In genomic region chr9:108475813-108476212, GRCh38 we compare ENCODE assay signal across 23 cellular contexts.
DNase-seq lines count a peak whose midpoint lies in the region; ATAC-seq and TF ChIP-seq lines count a peak whose summit lies in the region.
"Had no signal": no experiment of that assay in that cellular context is flagged by ENCODE, and none has a peak within 500 bp of the region (broad histone marks: within the 10 kb centered on the region; RNA-seq: fewer than 3 reads in every experiment).

No MANE protein-coding gene starts in this region.

- no peak overlapping the region for H4K91ac ChIP-seq in IMR-90 (ENCODE audit: insufficient read depth, low read depth, low read length)
- H4K91ac ChIP-seq in mesenchymal stem cell (ENCODE audit: low read length), result no peak overlapping the region

- H2BK5ac ChIP-seq in IMR-90 (ENCODE audit: low read depth, low read length, poor library complexity, severe bottlenecking) (no peak overlapping the region), mesenchymal stem cell (ENCODE audit: low read depth, low read length, poor library complexity, severe bottlenecking) (no peak overlapping the region)

- no peak overlapping the region for H2AFZ ChIP-seq in IMR-90 (replicated peaks; ENCODE audit: low read length, poor library complexity)
- no peak overlapping the region for H2AFZ ChIP-seq in mesenchymal stem cell (ENCODE audit: low read depth, low read length)

- POLR2A ChIA-PET in IMR-90 (lab: Charles Lee; ENCODE audit: unreplicated experiment), result no interaction called here

- no TSS peak for BruUV-seq in IMR-90 (replicated peaks; lab: Mats Ljungman, UMichigan)

- H3K4me3 ChIP-seq in IMR-90 (ENCODE audit: insufficient read depth, low read depth, low read length), result no peak overlapping the region
- H3K4me3 ChIP-seq in mesenchymal stem cell (ENCODE audit: insufficient read depth in 1 of 2, low read depth in 1 of 2, low read length in 2 of 2), result no peak overlapping the region
- no peak overlapping the region for H3K4me3 ChIP-seq in right atrium auricular region

- dilution Hi-C loops in IMR-90 (cut with HindIII; ENCODE audit: low sequenced_read_pairs, unreplicated experiment), result no loop called here

- in situ Hi-C loops in IMR-90 (cut with MboI; ENCODE audit: low sequenced_read_pairs), result no loop called here

- no peak overlapping the region for H4K5ac ChIP-seq in IMR-90 (ENCODE audit: low read depth, low read length)

- no peak overlapping the region for H3K4me2 ChIP-seq in IMR-90 (ENCODE audit: low read depth, low read length)
- no peak overlapping the region for H3K4me2 ChIP-seq in mesenchymal stem cell (ENCODE audit: low read length, poor library complexity, severe bottlenecking)

- H2BK20ac ChIP-seq in IMR-90 (ENCODE audit: low read depth, low read length), result no peak overlapping the region

- H3K14ac ChIP-seq in IMR-90 (replicated peaks; ENCODE audit: low read depth, low read length) (no peak overlapping the region), mesenchymal stem cell (ENCODE audit: low read length in 2 of 2) (no peak overlapping the region)

- peaks cover 10% of the 10 kb centered on the region; the same call in 1 of the 2 replicates for H3K9me1 ChIP-seq in IMR-90 (ENCODE audit: insufficient read depth, low read length)

- H2BK120ac ChIP-seq in IMR-90 (ENCODE audit: low read depth, low read length), result 0 out of 2 replicates have a peak overlapping the region, but pooled peaks have one; percentile 32
- H2BK120ac ChIP-seq in mesenchymal stem cell (ENCODE audit: low read depth, low read length), result no peak overlapping the region

- peak; percentile 14 for DNase-seq in NCI-H146 (lab: John Stamatoyannopoulos, UW)
- no peak for DNase-seq in NCI-H146 treated with DMSO at 0.1 percent for 48 hours (lab: John Stamatoyannopoulos, UW; ENCODE audit: unreplicated experiment)
- no peak for DNase-seq in IMR-90
- DNase-seq in SK-N-DZ (ENCODE audit: low spot score), result peak; percentile 3
- peak; percentile 55 for DNase-seq in mesenchymal stem cell
- no peak for DNase-seq in NCI-H526 treated with DMSO at 0.1 percent for 48 hours (lab: John Stamatoyannopoulos, UW)
- no peak for DNase-seq in right atrium auricular region (ENCODE audit: low spot score)
- DNase-seq: ACHN; BE2C; Calu3; CD8-positive, alpha-beta memory T cell; DMS79 treated with DMSO at 0.1 percent for 48 hours; KBM-7; MM.1S; NCI-H1048; NCI-H187; NCI-H2081 treated with DMSO at 0.1 percent for 48 hours; NCI-H2171 treated with DMSO at 0.1 percent for 48 hours; NCI-H345; NCI-H510A treated with DMSO at 0.1 percent for 48 hours; T-cell had no signal

- H3K9me3 ChIP-seq in IMR-90 (ENCODE audit: control insufficient read depth, insufficient read depth, low read length), result no peaks in the 10 kb centered on the region
- H3K9me3 ChIP-seq in mesenchymal stem cell (ENCODE audit: control insufficient read depth, low read length), result no peaks in the 10 kb centered on the region
- no peaks in the 10 kb centered on the region for H3K9me3 ChIP-seq in right atrium auricular region
- H3K9me3 ChIP-seq: BE2C had no signal

- H3K23ac ChIP-seq in IMR-90 (ENCODE audit: low read depth, low read length), result no peak overlapping the region
- no peak overlapping the region for H3K23ac ChIP-seq in mesenchymal stem cell (ENCODE audit: low read length in 2 of 2)

- ATAC-seq in IMR-90 (ENCODE audit: low read depth) (no peak), GM19328 (IDR thresholded peaks at IDR 0.05; ENCODE audit: unreplicated experiment) (no peak)
- ATAC-seq: T-cell had no signal

- intact Hi-C loops in IMR-90 (cut with micrococcal nuclease), result loop anchor here (5.0 to 10.0 kb wide), 3 partner anchors 34 to 421 kb away; no protein-coding TSS in a partner anchor

- no peak overlapping the region for H3K56ac ChIP-seq in IMR-90 (ENCODE audit: extremely low read depth, insufficient read depth, low read length)

- CTCF ChIA-PET in IMR-90 (lab: Yijun Ruan, JAX), result no interaction called here

- H2AK9ac ChIP-seq in IMR-90 (replicated peaks; ENCODE audit: low read depth, low read length, poor library complexity), result no peak overlapping the region

- H3K4ac ChIP-seq in IMR-90 (ENCODE audit: low read depth, low read length) (no peak overlapping the region), mesenchymal stem cell (ENCODE audit: low read depth in 1 of 2, low read length in 2 of 2) (peak overlapping the region in 1 of 2 experiments; percentile 28)

- WGBS in IMR-90 (ENCODE audit: extremely low coverage in 2 of 2, insufficient read length in 1 of 2), 2 experiments, result no CpG with 5 or more reads among the region's 2 CpGs
- 23% methylated on average over 2 of the region's 2 CpGs for WGBS in mesenchymal stem cell

- H3K9ac ChIP-seq in IMR-90 (ENCODE audit: low read depth, low read length) (no peak overlapping the region), mesenchymal stem cell (ENCODE audit: low read length) (peak overlapping the region; percentile 38)

- no peak overlapping the region for H2AK5ac ChIP-seq in IMR-90 (ENCODE audit: low read depth, low read length)
- no peak overlapping the region for H2AK5ac ChIP-seq in mesenchymal stem cell (ENCODE audit: low read length, severe bottlenecking)

- no peak overlapping the region for H4K8ac ChIP-seq in IMR-90 (ENCODE audit: low read depth in 2 of 2, low read length in 2 of 2)
- H4K8ac ChIP-seq in mesenchymal stem cell (ENCODE audit: low read length), result no peak overlapping the region

- peak overlapping the region; percentile 26; the same call in 1 of the 3 replicates for H2BK15ac ChIP-seq in IMR-90 (ENCODE audit: low read depth, low read length)
- no peak overlapping the region for H2BK15ac ChIP-seq in mesenchymal stem cell (ENCODE audit: low read depth, poor library complexity, severe bottlenecking)

- TF ChIP-seq CTCF in IMR-90 (conservative IDR thresholded peaks at IDR 0.05; ENCODE audit: low read depth, low read length) (no peak), right atrium auricular region (IDR thresholded peaks at IDR 0.05) (no peak)

- H3K27me3 ChIP-seq in IMR-90 (ENCODE audit: control insufficient read depth, insufficient read depth, low read length), result no peaks in the 10 kb centered on the region
- no peaks in the 10 kb centered on the region for H3K27me3 ChIP-seq in mesenchymal stem cell (ENCODE audit: control insufficient read depth in 1 of 2, insufficient read depth in 1 of 2, low read length in 2 of 2)
- no peaks in the 10 kb centered on the region for H3K27me3 ChIP-seq in right atrium auricular region
- H3K27me3 ChIP-seq: BE2C had no signal

- H3K18ac ChIP-seq in IMR-90 (ENCODE audit: low read depth, low read length) (no peak overlapping the region), mesenchymal stem cell (ENCODE audit: low read depth in 1 of 2, low read length in 2 of 2) (no peak overlapping the region)

- no peak for TF ChIP-seq RAD21 in IMR-90 (IDR thresholded peaks at IDR 0.05; ENCODE audit: low read length)

- H3K27ac ChIP-seq in IMR-90 (ENCODE audit: insufficient read depth, low read length), result no peak overlapping the region
- H3K27ac ChIP-seq in mesenchymal stem cell (ENCODE audit: low read length, poor library complexity, severe bottlenecking), result no peak overlapping the region
- H3K27ac ChIP-seq in right atrium auricular region, result no peak overlapping the region
- H3K27ac ChIP-seq: 22Rv1 had no signal

- TF ChIP-seq POLR2A in IMR-90 (IDR thresholded peaks at IDR 0.05; ENCODE audit: low read depth, low read length), result no peak

- peaks cover 4% of the 10 kb centered on the region; the same call in 1 of the 2 replicates for H4K20me1 ChIP-seq in IMR-90 (ENCODE audit: insufficient read depth, low read length)

- H3K36me3 ChIP-seq in IMR-90 (ENCODE audit: control insufficient read depth, insufficient read depth, low read length) (no peaks in the 10 kb centered on the region), mesenchymal stem cell (ENCODE audit: control insufficient read depth in 1 of 2, insufficient read depth in 2 of 2, low read depth in 1 of 2, low read length in 2 of 2) (no peaks in the 10 kb centered on the region), right atrium auricular region (no peaks in the 10 kb centered on the region)
- H3K36me3 ChIP-seq: BE2C had no signal

- H2BK12ac ChIP-seq in mesenchymal stem cell (ENCODE audit: low read length in 2 of 2), result no peak overlapping the region

- H3K79me1 ChIP-seq in IMR-90 (ENCODE audit: low read depth in 1 of 2, low read length in 2 of 2) (no peaks in the 10 kb centered on the region), mesenchymal stem cell (replicated peaks; ENCODE audit: low read length, poor library complexity, severe bottlenecking) (no peaks in the 10 kb centered on the region)

- H3K4me1 ChIP-seq in IMR-90 (ENCODE audit: control insufficient read depth, insufficient read depth, low read length) (peaks cover 21% of the 10 kb centered on the region), mesenchymal stem cell (ENCODE audit: control insufficient read depth, insufficient read depth, low read depth, low read length) (peaks cover 13% of the 10 kb centered on the region), right atrium auricular region (peaks cover 0 to 11% of the 10 kb centered on the region in 2 donors)

TF ChIP-seq in IMR-90, 13 proteins besides CTCF, POLR2A, EP300 and RAD21 (continues in another document):
- TF ChIP-seq MXI1 (IDR thresholded peaks at IDR 0.05; ENCODE audit: borderline replicate concordance, low read depth, low read length) (no peak), CEBPB (IDR thresholded peaks at IDR 0.05; ENCODE audit: low read depth, low read length) (no peak), MAFK (IDR thresholded peaks at IDR 0.05; ENCODE audit: low read depth, low read length) (no peak), SMC3 (IDR thresholded peaks at IDR 0.05; ENCODE audit: low read depth, low read length) (no peak), NFE2L2 (IDR thresholded peaks at IDR 0.05; ENCODE audit: low read depth, low read length) (no peak), ELK1 (IDR thresholded peaks at IDR 0.05; ENCODE audit: borderline replicate concordance, low read depth, low read length) (no peak), FOS (IDR thresholded peaks at IDR 0.05; ENCODE audit: low read depth, low read length) (no peak)
- TF ChIP-seq, protein P1, sequence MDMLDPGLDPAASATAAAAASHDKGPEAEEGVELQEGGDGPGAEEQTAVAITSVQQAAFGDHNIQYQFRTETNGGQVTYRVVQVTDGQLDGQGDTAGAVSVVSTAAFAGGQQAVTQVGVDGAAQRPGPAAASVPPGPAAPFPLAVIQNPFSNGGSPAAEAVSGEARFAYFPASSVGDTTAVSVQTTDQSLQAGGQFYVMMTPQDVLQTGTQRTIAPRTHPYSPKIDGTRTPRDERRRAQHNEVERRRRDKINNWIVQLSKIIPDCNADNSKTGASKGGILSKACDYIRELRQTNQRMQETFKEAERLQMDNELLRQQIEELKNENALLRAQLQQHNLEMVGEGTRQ (IDR thresholded peaks at IDR 0.05; ENCODE audit: low read depth, low read length), result no peak

Comparison
In these comparisons a context has a peak if more than half of its experiments do, and no peak if none do; other contexts are left out.
1. DNase-seq: peak in NCI-H146 (single experiment), SK-N-DZ (single experiment) and mesenchymal stem cell (single experiment); none in NCI-H146 treated with DMSO at 0.1 percent for 48 hours (single experiment), IMR-90 (single experiment), NCI-H526 treated with DMSO at 0.1 percent for 48 hours (single experiment) and right atrium auricular region (single experiment).